10 cellular contexts compared by ENCODE assay signal in genomic region chr4:4865705-4866123, GRCh38. TPM values are rescaled to one million over a fixed set of nuclear protein-coding genes. Genes with fewer than 3 reads are reported as not detected.
A peak's percentile ranks its signal among the peaks of the same experiment; 100 is the strongest.
DNase-seq lines count a peak whose midpoint lies in the region; ATAC-seq and TF ChIP-seq lines count a peak whose summit lies in the region.
"Had no signal": no experiment of that assay in that cellular context is flagged by ENCODE, and none has a peak within 500 bp of the region (broad histone marks: within the 10 kb centered on the region; RNA-seq: fewer than 3 reads in every experiment).

No MANE protein-coding gene starts in this region.

- TF ChIP-seq CTCF in GM06990 (IDR thresholded peaks at IDR 0.05; ENCODE audit: insufficient read depth, low read length, poor library complexity, severe bottlenecking) (no peak), VCaP (conservative IDR thresholded peaks at IDR 0.05) (no peak), fibroblast of pulmonary artery (IDR thresholded peaks at IDR 0.05; ENCODE audit: low read length, missing control alignments) (no peak), psoas muscle (IDR thresholded peaks at IDR 0.05) (no peak)

- peak overlapping the region; percentile 53 for H3K4me3 ChIP-seq in GM06990 (replicated peaks; ENCODE audit: low read depth, low read length)
- peak overlapping the region; percentile 37 for H3K4me3 ChIP-seq in fibroblast of pulmonary artery (replicated peaks; ENCODE audit: low read depth, low read length)
- peak overlapping the region; percentile 49 for H3K4me3 ChIP-seq in psoas muscle

- intact Hi-C loops in psoas muscle (cut with DNase I), result no loop called here

- 4 to 6% (median 5%) methylated on average over 34 to 36 of the region's 36 CpGs for WGBS in psoas muscle, 3 donors

- peaks cover 9% of the 10 kb centered on the region for H3K4me1 ChIP-seq in psoas muscle

- DNase-seq in GM06990 (ENCODE audit: extremely low read depth, insufficient read length) (no peak), fibroblast of pulmonary artery (ENCODE audit: low read depth) (no peak), psoas muscle (peak in 1 of 2 donors; percentile 37), GF-D8 (lab: John Stamatoyannopoulos, UW) (no peak), MV-4-11 (lab: John Stamatoyannopoulos, UW) (no peak)
- DNase-seq: amniotic stem cell had no signal

- no peaks in the 10 kb centered on the region; the same call in 1 of the 2 replicates for H3K36me3 ChIP-seq in GM06990 (ENCODE audit: control insufficient read depth, insufficient read depth, low read length)
- peaks cover 0 to 8% of the 10 kb centered on the region in 2 donors for H3K36me3 ChIP-seq in psoas muscle (ENCODE audit: insufficient read depth in 1 of 2, low read depth in 1 of 2)

- peaks cover 7% of the 10 kb centered on the region for H3K27me3 ChIP-seq in GM06990 (replicated peaks; ENCODE audit: control insufficient read depth, insufficient read depth, low read length)
- H3K27me3 ChIP-seq in psoas muscle (ENCODE audit: insufficient read depth in 3 of 3, low read length in 2 of 3), result peaks cover 4 to 99% (median 70%) of the 10 kb centered on the region in 3 donors

- H3K27ac ChIP-seq in VCaP, result peak overlapping the region; percentile 35; the same call in 1 of the 2 replicates
- no peak overlapping the region for H3K27ac ChIP-seq in psoas muscle

- no peak for ATAC-seq in psoas muscle
- no peak for ATAC-seq in GM18907 (IDR thresholded peaks at IDR 0.05; ENCODE audit: unreplicated experiment)
- ATAC-seq in GM21447 (IDR thresholded peaks at IDR 0.05; ENCODE audit: unreplicated experiment), result no peak

- no peaks in the 10 kb centered on the region for H3K9me3 ChIP-seq in psoas muscle

RNA-seq across cellular contexts. Expression of gene MSX1, which starts 6.2 kb away (rescaled TPM):
- total RNA-seq in psoas muscle, result 1 to 10 TPM; 1.4 to 3.7 (median 3.6) TPM
- 1 to 10 TPM; 1.1 to 1.7 (median 1.4) TPM for polyA plus RNA-seq in psoas muscle
- total RNA-seq: T-helper 1 cell treated with Interleukin-12 subunit alpha and Interleukin-12 subunit beta and Interleukin-4 antibody, amounts not matched to agents 30 ng/mL and 1 ng/mL, for 36 hours had no signal
